10 cellular contexts compared by ENCODE assay signal in genomic region chr6:135675862-135676261, GRCh38.
DNase-seq lines count a peak whose midpoint lies in the region; ATAC-seq lines count a peak whose summit lies in the region.
"Had no signal": no experiment of that assay in that cellular context is flagged by ENCODE, and none has a peak within 500 bp of the region (broad histone marks: within the 10 kb centered on the region; RNA-seq: fewer than 3 reads in every experiment).

No MANE protein-coding gene starts in this region.

- no peak overlapping the region for H3K4me3 Mint-ChIP-seq in activated naive CD8-positive, alpha-beta T cell
- H3K4me3 Mint-ChIP-seq: IgD-negative memory B cell had no signal

- no peak overlapping the region for H3K14ac ChIP-seq in mesenchymal stem cell (ENCODE audit: low read length in 2 of 2)

- H3K4me1 Mint-ChIP-seq in activated naive CD8-positive, alpha-beta T cell (ENCODE audit: low read depth) = peaks cover 11% of the 10 kb centered on the region
- H3K4me1 Mint-ChIP-seq: IgD-negative memory B cell had no signal

- no peaks in the 10 kb centered on the region for H3K36me3 Mint-ChIP-seq in activated naive CD8-positive, alpha-beta T cell
- H3K36me3 Mint-ChIP-seq: IgD-negative memory B cell had no signal

- H3K27me3 ChIP-seq in mesenchymal stem cell (ENCODE audit: control insufficient read depth in 1 of 2, insufficient read depth in 1 of 2, low read length in 2 of 2) = no peaks in the 10 kb centered on the region

- H3K9me3 Mint-ChIP-seq in activated naive CD8-positive, alpha-beta T cell (ENCODE audit: low read depth) = no peaks in the 10 kb centered on the region
- H3K9me3 Mint-ChIP-seq: IgD-negative memory B cell had no signal

- in situ Hi-C loops in Caki2 (cut with HindIII; ENCODE audit: low pct_unique_long_range_greater_than_20kb, low sequenced_read_pairs) = no loop called here

- H2BK5ac ChIP-seq in mesenchymal stem cell (ENCODE audit: low read depth, low read length, poor library complexity, severe bottlenecking) = no peak overlapping the region

- H2BK15ac ChIP-seq in mesenchymal stem cell (ENCODE audit: low read depth, poor library complexity, severe bottlenecking) = no peak overlapping the region

- no peak overlapping the region for H2BK120ac ChIP-seq in mesenchymal stem cell (ENCODE audit: low read depth, low read length)

- H3K18ac ChIP-seq in mesenchymal stem cell (ENCODE audit: low read depth in 1 of 2, low read length in 2 of 2) = no peak overlapping the region

- H3K79me1 ChIP-seq in mesenchymal stem cell (replicated peaks; ENCODE audit: low read length, poor library complexity, severe bottlenecking) = no peaks in the 10 kb centered on the region

- H2AK5ac ChIP-seq in mesenchymal stem cell (ENCODE audit: low read length, severe bottlenecking) = no peak overlapping the region

- peak overlapping the region; percentile 66 for H3K27ac Mint-ChIP-seq in activated naive CD8-positive, alpha-beta T cell
- H3K27ac Mint-ChIP-seq: IgD-negative memory B cell had no signal

- H3K4me3 ChIP-seq in mesenchymal stem cell (ENCODE audit: insufficient read depth in 1 of 2, low read depth in 1 of 2, low read length in 2 of 2) = no peak overlapping the region
- H3K4me3 ChIP-seq: mucosa of descending colon had no signal

- peak; percentile 64 for ATAC-seq in GM21619 (IDR thresholded peaks at IDR 0.05; ENCODE audit: unreplicated experiment)
- no peak for ATAC-seq in HG02759 (IDR thresholded peaks at IDR 0.05; ENCODE audit: unreplicated experiment)
- ATAC-seq: mucosa of descending colon had no signal

- H4K91ac ChIP-seq in mesenchymal stem cell (ENCODE audit: low read length) = no peak overlapping the region

- peaks cover 4% of the 10 kb centered on the region for H3K9me3 ChIP-seq in mesenchymal stem cell (ENCODE audit: control insufficient read depth, low read length)
- H3K9me3 ChIP-seq: mucosa of descending colon had no signal

- no peak overlapping the region for H3K27ac ChIP-seq in mesenchymal stem cell (ENCODE audit: low read length, poor library complexity, severe bottlenecking)

- H3K23ac ChIP-seq in mesenchymal stem cell (ENCODE audit: low read length in 2 of 2) = no peak overlapping the region

- 0% methylated on average over 1 of the region's 1 CpG for WGBS in mesenchymal stem cell

- no peak overlapping the region for H3K4ac ChIP-seq in mesenchymal stem cell (ENCODE audit: low read depth in 1 of 2, low read length in 2 of 2)

- no peak overlapping the region for H3K9ac ChIP-seq in mesenchymal stem cell (ENCODE audit: low read length)

- H3K4me1 ChIP-seq in mesenchymal stem cell (ENCODE audit: control insufficient read depth, insufficient read depth, low read depth, low read length) = peaks cover 5% of the 10 kb centered on the region

- no peak overlapping the region for H2AFZ ChIP-seq in mesenchymal stem cell (ENCODE audit: low read depth, low read length)

- H3K27me3 Mint-ChIP-seq in activated naive CD8-positive, alpha-beta T cell = no peaks in the 10 kb centered on the region
- H3K27me3 Mint-ChIP-seq: IgD-negative memory B cell had no signal

- no peak overlapping the region for H3K4me2 ChIP-seq in mesenchymal stem cell (ENCODE audit: low read length, poor library complexity, severe bottlenecking)

- no peaks in the 10 kb centered on the region for H3K36me3 ChIP-seq in mesenchymal stem cell (ENCODE audit: control insufficient read depth in 1 of 2, insufficient read depth in 2 of 2, low read depth in 1 of 2, low read length in 2 of 2)

- H2BK12ac ChIP-seq in mesenchymal stem cell (ENCODE audit: low read length in 2 of 2) = no peak overlapping the region

- DNase-seq in Caki2 (ENCODE audit: low read depth) (peak; percentile 58), NCI-H748 (lab: John Stamatoyannopoulos, UW; ENCODE audit: unreplicated experiment) (peak; percentile 69), mesenchymal stem cell (peak; percentile 56), foreskin melanocyte (no peak), ecto neural progenitor cell (ENCODE audit: low spot score) (no peak)

- H4K8ac ChIP-seq in mesenchymal stem cell (ENCODE audit: low read length) = no peak overlapping the region

Comparison
In these comparisons a context has a peak if more than half of its experiments do, and no peak if none do; other contexts are left out.
1. DNase-seq: peak in Caki2 (single experiment), NCI-H748 (single experiment) and mesenchymal stem cell (single experiment); none in foreskin melanocyte (single experiment) and ecto neural progenitor cell (single experiment).